In the genomic region with DNA sequence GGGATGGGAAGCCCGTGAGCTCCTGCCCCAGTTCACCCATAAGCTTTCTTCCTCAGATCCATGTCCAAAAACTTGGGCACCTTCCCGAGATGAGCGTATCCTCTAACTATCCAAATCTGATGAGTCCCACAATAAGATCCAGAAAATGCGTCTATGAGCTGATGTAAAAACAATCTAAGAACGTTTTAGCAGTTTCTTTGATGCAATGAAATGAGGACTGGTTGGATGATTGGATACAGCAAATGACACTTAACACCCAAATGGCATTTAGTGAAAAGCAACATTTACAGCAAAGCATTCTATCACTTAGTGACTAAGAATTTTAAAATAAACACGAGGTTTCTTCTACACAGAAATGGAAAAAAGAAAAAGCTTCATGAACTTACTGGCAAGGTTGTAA, we compare ENCODE assay signal across 15 cellular contexts.
DNase-seq lines count a peak whose midpoint lies in the region; TF ChIP-seq lines count a peak whose summit lies in the region.
"Had no signal": no experiment of that assay in that cellular context is flagged by ENCODE, and none has a peak within 500 bp of the region (broad histone marks: within the 10 kb centered on the region; RNA-seq: fewer than 3 reads in every experiment).

No MANE protein-coding gene starts in this region.

- no peaks in the 10 kb centered on the region for H3K27me3 Mint-ChIP-seq in CD4-positive, alpha-beta memory T cell

- POLR2A ChIA-PET in CD4-positive, alpha-beta memory T cell (lab: Charles Lee; ENCODE audit: partially characterized antibody): interaction anchor here (1.3 kb wide), 1 partner anchor 10 kb away, joined by 3 read pairs; no protein-coding TSS in a partner anchor
- POLR2A ChIA-PET in HEK293T (lab: Yijun Ruan, JAX): no interaction called here

- no peaks in the 10 kb centered on the region for H3K27me3 ChIP-seq in CD4-positive, alpha-beta memory T cell (ENCODE audit: insufficient read depth, low read length)
- no peaks in the 10 kb centered on the region for H3K27me3 ChIP-seq in SJSA1 (replicated peaks)
- no peaks in the 10 kb centered on the region for H3K27me3 ChIP-seq in esophagus squamous epithelium
- no peaks in the 10 kb centered on the region for H3K27me3 ChIP-seq in sigmoid colon

- no peak for DNase-seq in CD4-positive, alpha-beta memory T cell
- peak in 1 of 2 experiments; percentile 23 for DNase-seq in SJSA1 (ENCODE audit: low read depth in 1 of 2, low spot score in 2 of 2)
- DNase-seq in esophagus squamous epithelium (lab: John Stamatoyannopoulos, UW): no peak
- DNase-seq in sigmoid colon: no peak
- DNase-seq in superior temporal gyrus (ENCODE audit: extremely low spot score): no peak
- DNase-seq in iPS-NIHi11 (ENCODE audit: low spot score): no peak
- DNase-seq in posterior vena cava (ENCODE audit: low spot score): no peak
- DNase-seq in HEK293T (ENCODE audit: extremely low spot score): no peak
- DNase-seq: amygdala, dermis blood vessel endothelial cell, MV-4-11, NCI-H2171 treated with DMSO at 0.1 percent for 48 hours, posterior cingulate gyrus, SHP77 treated with DMSO at 0.1 percent for 48 hours had no signal

- peaks cover 49% of the 10 kb centered on the region for H3K4me1 ChIP-seq in CD4-positive, alpha-beta memory T cell (ENCODE audit: insufficient read depth, low read length)
- H3K4me1 ChIP-seq in SJSA1 (replicated peaks) (peaks cover 64% of the 10 kb centered on the region), esophagus squamous epithelium (peaks cover 21 to 77% (median 43%) of the 10 kb centered on the region in 3 donors), sigmoid colon (peaks cover 0 to 100% (median 98%) of the 10 kb centered on the region in 4 donors)

- 53 to 70% methylated on average over 6 of the region's 6 CpGs for WGBS in esophagus squamous epithelium, 2 donors
- 81% methylated on average over 6 of the region's 6 CpGs for WGBS in sigmoid colon, 2 donors

- intact Hi-C loops in CD4-positive, alpha-beta memory T cell (cut with micrococcal nuclease): no loop called here
- intact Hi-C loops in esophagus squamous epithelium (cut with DNase I) (no loop called here), sigmoid colon (cut with DNase I) (loop anchor here (5.0 to 10.0 kb wide), 3 partner anchors 263 to 600 kb away; a partner anchor contains a TSS), posterior vena cava (cut with DNase I) (no loop called here)

- no peak for TF ChIP-seq EP300 in sigmoid colon (IDR thresholded peaks at IDR 0.05)

- H3K27ac ChIP-seq in CD4-positive, alpha-beta memory T cell (ENCODE audit: low read depth, low read length): no peak overlapping the region
- H3K27ac ChIP-seq in SJSA1: peak overlapping the region; percentile 92; the same call in 1 of the 2 replicates
- peak overlapping the region; percentile 81 to 94 (median 89) for H3K27ac ChIP-seq in esophagus squamous epithelium
- H3K27ac ChIP-seq in sigmoid colon: peak overlapping the region; percentile 74 to 90 (median 84)

- H3K4me3 ChIP-seq in CD4-positive, alpha-beta memory T cell (ENCODE audit: low read length in 2 of 2): no peak overlapping the region
- H3K4me3 ChIP-seq in SJSA1: no peak overlapping the region
- H3K4me3 ChIP-seq in esophagus squamous epithelium: no peak overlapping the region
- H3K4me3 ChIP-seq in sigmoid colon: no peak overlapping the region

- H3K36me3 ChIP-seq in CD4-positive, alpha-beta memory T cell (ENCODE audit: insufficient read depth, low read length): peaks cover 35% of the 10 kb centered on the region
- H3K36me3 ChIP-seq in SJSA1: peaks cover 21% of the 10 kb centered on the region
- H3K36me3 ChIP-seq in esophagus squamous epithelium: peaks cover 0 to 45% (median 0%) of the 10 kb centered on the region in 3 donors
- H3K36me3 ChIP-seq in sigmoid colon: peaks cover 0 to 35% (median 10%) of the 10 kb centered on the region in 4 donors

- no peak overlapping the region for H3K4me3 Mint-ChIP-seq in CD4-positive, alpha-beta memory T cell
- H3K4me3 Mint-ChIP-seq: CD14-positive monocyte had no signal

- no peak for TF ChIP-seq POLR2A in esophagus squamous epithelium (IDR thresholded peaks at IDR 0.05)
- no peak for TF ChIP-seq POLR2A in sigmoid colon (IDR thresholded peaks at IDR 0.05)

- H3K4me1 Mint-ChIP-seq in CD4-positive, alpha-beta memory T cell: peaks cover 54 to 79% (median 64%) of the 10 kb centered on the region in 4 donors
- H3K4me1 Mint-ChIP-seq: CD14-positive monocyte had no signal

- no peaks in the 10 kb centered on the region for H3K9me3 Mint-ChIP-seq in CD4-positive, alpha-beta memory T cell
- H3K9me3 Mint-ChIP-seq: CD14-positive monocyte had no signal

- CTCF ChIA-PET in CD4-positive, alpha-beta memory T cell (lab: Charles Lee; ENCODE audit: partially characterized antibody): interaction anchor here (0.7 to 1.4 kb wide), 2 partner anchors 24 to 46 kb away, joined by 3 to 4 read pairs; no protein-coding TSS in a partner anchor
- CTCF ChIA-PET in HEK293T (lab: Yijun Ruan, JAX): interaction anchor here (0.9 kb wide), 1 partner anchor 96 kb away, joined by 4 read pairs; no protein-coding TSS in a partner anchor

- H3K9me3 ChIP-seq in CD4-positive, alpha-beta memory T cell (ENCODE audit: control insufficient read depth in 1 of 2, low read length in 2 of 2): no peaks in the 10 kb centered on the region
- H3K9me3 ChIP-seq in SJSA1 (replicated peaks) (no peaks in the 10 kb centered on the region), esophagus squamous epithelium (no peaks in the 10 kb centered on the region), sigmoid colon (no peaks in the 10 kb centered on the region)

- peaks cover 69 to 86% of the 10 kb centered on the region in 2 donors for H3K36me3 Mint-ChIP-seq in CD4-positive, alpha-beta memory T cell

- no peak for TF ChIP-seq CTCF in esophagus squamous epithelium (IDR thresholded peaks at IDR 0.05)
- TF ChIP-seq CTCF in sigmoid colon (IDR thresholded peaks at IDR 0.05): no peak

- peak overlapping the region in 6 of 7 donors; percentile 25 to 93 (median 42) for H3K27ac Mint-ChIP-seq in CD4-positive, alpha-beta memory T cell
- H3K27ac Mint-ChIP-seq: CD14-positive monocyte had no signal

TF ChIP-seq in HEK293T, 16 proteins besides CTCF, POLR2A, EP300 and RAD21:
- TF ChIP-seq TARDBP (IDR thresholded peaks at IDR 0.05) (no peak), L3MBTL2 (conservative IDR thresholded peaks at IDR 0.05) (no peak), SUZ12 (IDR thresholded peaks at IDR 0.05) (no peak), ZNF384 (IDR thresholded peaks at IDR 0.05) (no peak), FOXM1 (IDR thresholded peaks at IDR 0.05; ENCODE audit: borderline replicate concordance) (no peak), ARNT (IDR thresholded peaks at IDR 0.05) (no peak)
